In the genomic region with DNA sequence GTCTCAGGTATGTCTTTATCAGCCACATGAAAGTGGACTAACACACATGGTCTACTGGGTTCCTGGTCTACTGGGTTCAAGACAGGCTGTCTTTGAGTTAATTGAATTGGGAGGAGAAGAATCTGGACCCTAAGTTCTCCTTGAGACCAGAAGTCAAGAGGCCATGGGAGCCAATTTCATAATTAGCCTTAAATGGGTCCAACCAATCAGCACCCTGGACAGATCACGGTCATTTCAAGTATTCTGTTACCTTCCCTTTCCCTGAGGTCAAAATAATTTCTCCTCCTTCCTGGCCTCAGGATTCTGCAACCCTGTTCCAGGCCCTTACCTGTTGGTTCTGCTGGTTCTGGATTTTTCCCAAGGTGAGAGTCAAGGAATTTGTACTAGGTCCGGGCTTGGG, we compare ENCODE assay signal across 1 cellular context.
TF ChIP-seq lines count a peak whose summit lies in the region.

No MANE protein-coding gene starts in this region.

TF ChIP-seq in K562, 482 proteins besides CTCF, POLR2A, EP300 and RAD21:
- TF ChIP-seq ZNF766 (CRISPR knock-in tag; conservative IDR thresholded peaks at IDR 0.05) (peak; percentile 41; the same call in 1 of the 2 replicates), TEAD1 (CRISPR knock-in tag; IDR thresholded peaks at IDR 0.05) (0 out of 4 replicates have a peak, but pooled peaks of 1 of the 2 experiments have one; percentile 23), MIER1 (IDR thresholded peaks at IDR 0.05; ENCODE audit: low read depth) (peak; percentile 91), EHMT2 (IDR thresholded peaks at IDR 0.05) (peak; percentile 95), SAFB (IDR thresholded peaks at IDR 0.05; ENCODE audit: borderline replicate concordance, low read depth, low read length) (no peak), FOS (IDR thresholded peaks at IDR 0.05; ENCODE audit: extremely low read depth, insufficient read length) (no peak), PTTG1 (tag; IDR thresholded peaks at IDR 0.05; ENCODE audit: low read depth) (no peak)
- TF ChIP-seq, protein P1, sequence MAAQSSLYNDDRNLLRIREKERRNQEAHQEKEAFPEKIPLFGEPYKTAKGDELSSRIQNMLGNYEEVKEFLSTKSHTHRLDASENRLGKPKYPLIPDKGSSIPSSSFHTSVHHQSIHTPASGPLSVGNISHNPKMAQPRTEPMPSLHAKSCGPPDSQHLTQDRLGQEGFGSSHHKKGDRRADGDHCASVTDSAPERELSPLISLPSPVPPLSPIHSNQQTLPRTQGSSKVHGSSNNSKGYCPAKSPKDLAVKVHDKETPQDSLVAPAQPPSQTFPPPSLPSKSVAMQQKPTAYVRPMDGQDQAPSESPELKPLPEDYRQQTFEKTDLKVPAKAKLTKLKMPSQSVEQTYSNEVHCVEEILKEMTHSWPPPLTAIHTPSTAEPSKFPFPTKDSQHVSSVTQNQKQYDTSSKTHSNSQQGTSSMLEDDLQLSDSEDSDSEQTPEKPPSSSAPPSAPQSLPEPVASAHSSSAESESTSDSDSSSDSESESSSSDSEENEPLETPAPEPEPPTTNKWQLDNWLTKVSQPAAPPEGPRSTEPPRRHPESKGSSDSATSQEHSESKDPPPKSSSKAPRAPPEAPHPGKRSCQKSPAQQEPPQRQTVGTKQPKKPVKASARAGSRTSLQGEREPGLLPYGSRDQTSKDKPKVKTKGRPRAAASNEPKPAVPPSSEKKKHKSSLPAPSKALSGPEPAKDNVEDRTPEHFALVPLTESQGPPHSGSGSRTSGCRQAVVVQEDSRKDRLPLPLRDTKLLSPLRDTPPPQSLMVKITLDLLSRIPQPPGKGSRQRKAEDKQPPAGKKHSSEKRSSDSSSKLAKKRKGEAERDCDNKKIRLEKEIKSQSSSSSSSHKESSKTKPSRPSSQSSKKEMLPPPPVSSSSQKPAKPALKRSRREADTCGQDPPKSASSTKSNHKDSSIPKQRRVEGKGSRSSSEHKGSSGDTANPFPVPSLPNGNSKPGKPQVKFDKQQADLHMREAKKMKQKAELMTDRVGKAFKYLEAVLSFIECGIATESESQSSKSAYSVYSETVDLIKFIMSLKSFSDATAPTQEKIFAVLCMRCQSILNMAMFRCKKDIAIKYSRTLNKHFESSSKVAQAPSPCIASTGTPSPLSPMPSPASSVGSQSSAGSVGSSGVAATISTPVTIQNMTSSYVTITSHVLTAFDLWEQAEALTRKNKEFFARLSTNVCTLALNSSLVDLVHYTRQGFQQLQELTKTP (IDR thresholded peaks at IDR 0.05; ENCODE audit: low read depth in 1 of 2, partially characterized antibody in 2 of 2) = peak in 1 of 2 experiments; percentile 34
- TF ChIP-seq, protein P2, sequence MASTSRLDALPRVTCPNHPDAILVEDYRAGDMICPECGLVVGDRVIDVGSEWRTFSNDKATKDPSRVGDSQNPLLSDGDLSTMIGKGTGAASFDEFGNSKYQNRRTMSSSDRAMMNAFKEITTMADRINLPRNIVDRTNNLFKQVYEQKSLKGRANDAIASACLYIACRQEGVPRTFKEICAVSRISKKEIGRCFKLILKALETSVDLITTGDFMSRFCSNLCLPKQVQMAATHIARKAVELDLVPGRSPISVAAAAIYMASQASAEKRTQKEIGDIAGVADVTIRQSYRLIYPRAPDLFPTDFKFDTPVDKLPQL (IDR thresholded peaks at IDR 0.05; ENCODE audit: extremely low read depth, insufficient read length) = no peak
- TF ChIP-seq, protein P3, sequence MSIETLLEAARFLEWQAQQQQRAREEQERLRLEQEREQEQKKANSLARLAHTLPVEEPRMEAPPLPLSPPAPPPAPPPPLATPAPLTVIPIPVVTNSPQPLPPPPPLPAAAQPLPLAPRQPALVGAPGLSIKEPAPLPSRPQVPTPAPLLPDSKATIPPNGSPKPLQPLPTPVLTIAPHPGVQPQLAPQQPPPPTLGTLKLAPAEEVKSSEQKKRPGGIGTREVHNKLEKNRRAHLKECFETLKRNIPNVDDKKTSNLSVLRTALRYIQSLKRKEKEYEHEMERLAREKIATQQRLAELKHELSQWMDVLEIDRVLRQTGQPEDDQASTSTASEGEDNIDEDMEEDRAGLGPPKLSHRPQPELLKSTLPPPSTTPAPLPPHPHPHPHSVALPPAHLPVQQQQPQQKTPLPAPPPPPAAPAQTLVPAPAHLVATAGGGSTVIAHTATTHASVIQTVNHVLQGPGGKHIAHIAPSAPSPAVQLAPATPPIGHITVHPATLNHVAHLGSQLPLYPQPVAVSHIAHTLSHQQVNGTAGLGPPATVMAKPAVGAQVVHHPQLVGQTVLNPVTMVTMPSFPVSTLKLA (conservative IDR thresholded peaks at IDR 0.05) = 0 out of 4 replicates have a peak, but pooled peaks of 1 of the 2 experiments have one; percentile 20
- TF ChIP-seq, protein P4, sequence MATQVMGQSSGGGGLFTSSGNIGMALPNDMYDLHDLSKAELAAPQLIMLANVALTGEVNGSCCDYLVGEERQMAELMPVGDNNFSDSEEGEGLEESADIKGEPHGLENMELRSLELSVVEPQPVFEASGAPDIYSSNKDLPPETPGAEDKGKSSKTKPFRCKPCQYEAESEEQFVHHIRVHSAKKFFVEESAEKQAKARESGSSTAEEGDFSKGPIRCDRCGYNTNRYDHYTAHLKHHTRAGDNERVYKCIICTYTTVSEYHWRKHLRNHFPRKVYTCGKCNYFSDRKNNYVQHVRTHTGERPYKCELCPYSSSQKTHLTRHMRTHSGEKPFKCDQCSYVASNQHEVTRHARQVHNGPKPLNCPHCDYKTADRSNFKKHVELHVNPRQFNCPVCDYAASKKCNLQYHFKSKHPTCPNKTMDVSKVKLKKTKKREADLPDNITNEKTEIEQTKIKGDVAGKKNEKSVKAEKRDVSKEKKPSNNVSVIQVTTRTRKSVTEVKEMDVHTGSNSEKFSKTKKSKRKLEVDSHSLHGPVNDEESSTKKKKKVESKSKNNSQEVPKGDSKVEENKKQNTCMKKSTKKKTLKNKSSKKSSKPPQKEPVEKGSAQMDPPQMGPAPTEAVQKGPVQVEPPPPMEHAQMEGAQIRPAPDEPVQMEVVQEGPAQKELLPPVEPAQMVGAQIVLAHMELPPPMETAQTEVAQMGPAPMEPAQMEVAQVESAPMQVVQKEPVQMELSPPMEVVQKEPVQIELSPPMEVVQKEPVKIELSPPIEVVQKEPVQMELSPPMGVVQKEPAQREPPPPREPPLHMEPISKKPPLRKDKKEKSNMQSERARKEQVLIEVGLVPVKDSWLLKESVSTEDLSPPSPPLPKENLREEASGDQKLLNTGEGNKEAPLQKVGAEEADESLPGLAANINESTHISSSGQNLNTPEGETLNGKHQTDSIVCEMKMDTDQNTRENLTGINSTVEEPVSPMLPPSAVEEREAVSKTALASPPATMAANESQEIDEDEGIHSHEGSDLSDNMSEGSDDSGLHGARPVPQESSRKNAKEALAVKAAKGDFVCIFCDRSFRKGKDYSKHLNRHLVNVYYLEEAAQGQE (CRISPR knock-in tag; IDR thresholded peaks at IDR 0.05; ENCODE audit: low read depth) = peak; percentile 88
